17 cellular contexts compared by ENCODE assay signal in genomic region chr22:30247974-30248373, GRCh38. TPM values are rescaled to one million over a fixed set of nuclear protein-coding genes. Genes with fewer than 3 reads are reported as not detected.
DNase-seq lines count a peak whose midpoint lies in the region; ATAC-seq, FAIRE-seq and TF ChIP-seq lines count a peak whose summit lies in the region.
"Had no signal": no experiment of that assay in that cellular context is flagged by ENCODE, and none has a peak within 500 bp of the region (broad histone marks: within the 10 kb centered on the region; RNA-seq: fewer than 3 reads in every experiment).

No MANE protein-coding gene starts in this region.

- no peak overlapping the region for H2AFZ ChIP-seq in astrocyte (ENCODE audit: low read depth, low read length)

- CTCF ChIA-PET in HEK293 (lab: Yijun Ruan, JAX) = interaction anchor here (0.5 kb wide), 1 partner anchor 15 kb away, joined by 3 read pairs; no protein-coding TSS in a partner anchor

- H3K36me3 ChIP-seq in HEK293 (ENCODE audit: control insufficient read depth in 2 of 2, insufficient read depth in 1 of 2, low read length in 2 of 2) (peaks cover 0 to 18% of the 10 kb centered on the region in 2 experiments; a peak in 1 of 3 replicates), astrocyte (ENCODE audit: insufficient read depth, low read length) (peaks cover 13% of the 10 kb centered on the region)
- H3K36me3 ChIP-seq: thoracic aorta had no signal

- no peak overlapping the region for H3K27ac ChIP-seq in HEK293 (ENCODE audit: extremely low read depth, low read depth, low read length)
- H3K27ac ChIP-seq in astrocyte (ENCODE audit: low read depth, low read length) = peak overlapping the region; percentile 92
- H3K27ac ChIP-seq: 22Rv1, thoracic aorta had no signal

- H3K9me3 ChIP-seq in HEK293 (ENCODE audit: control insufficient read depth, insufficient read depth, low read depth, low read length) (no peaks in the 10 kb centered on the region), astrocyte (ENCODE audit: insufficient read depth, low read depth, low read length) (no peaks in the 10 kb centered on the region)
- H3K9me3 ChIP-seq: thoracic aorta had no signal

- H3K79me2 ChIP-seq in astrocyte (ENCODE audit: insufficient read depth, low read length) = peaks cover 54% of the 10 kb centered on the region

- H3K4me3 ChIP-seq in HEK293 (ENCODE audit: low read depth, low read length) (no peak overlapping the region), astrocyte (ENCODE audit: insufficient read depth, low read depth, low read length) (no peak overlapping the region)
- H3K4me3 ChIP-seq: thoracic aorta had no signal

- no peaks in the 10 kb centered on the region for H3K27me3 ChIP-seq in astrocyte (ENCODE audit: insufficient read depth, low read length)

- H4K20me1 ChIP-seq in astrocyte (ENCODE audit: insufficient read depth, low read length) = peaks cover 12% of the 10 kb centered on the region

- peak overlapping the region; percentile 100 for H3K9ac ChIP-seq in astrocyte (ENCODE audit: low read length)

- peak overlapping the region; percentile 100 for H3K4me2 ChIP-seq in astrocyte (ENCODE audit: low read length)

- no peaks in the 10 kb centered on the region for H3K9me3 Mint-ChIP-seq in T-helper 1 cell treated with Interleukin-12 subunit alpha and Interleukin-12 subunit beta and Interleukin-4 antibody, amounts not matched to agents 30 μg/mL and 1 μg/mL, for 36 hours
- H3K9me3 Mint-ChIP-seq in astrocyte (ENCODE audit: unreplicated experiment) = peaks cover 2% of the 10 kb centered on the region
- H3K9me3 Mint-ChIP-seq in nephron progenitor cell = no peaks in the 10 kb centered on the region

- POLR2A ChIA-PET in HEK293 (lab: Yijun Ruan, JAX) = no interaction called here

- no peak for FAIRE-seq in astrocyte (lab: Jason Lieb, UNC)
- FAIRE-seq: GM19239, kidney had no signal

- DNase-seq in T-helper 1 cell (no peak), astrocyte (ENCODE audit: low read depth) (no peak), nephron progenitor cell (no peak), islet precursor cell (no peak), NCI-H146 (lab: John Stamatoyannopoulos, UW) (no peak)
- DNase-seq: GF-D8, kidney, NCI-H1930, NCI-H69, T-helper 9 cell had no signal

- H3K27me3 Mint-ChIP-seq in T-helper 1 cell treated with Interleukin-12 subunit alpha and Interleukin-12 subunit beta and Interleukin-4 antibody, amounts not matched to agents 30 μg/mL and 1 μg/mL, for 36 hours (ENCODE audit: low read depth) = no peaks in the 10 kb centered on the region
- H3K27me3 Mint-ChIP-seq in astrocyte (ENCODE audit: low read depth, unreplicated experiment) (no peaks in the 10 kb centered on the region), nephron progenitor cell (ENCODE audit: low read depth, poor library complexity) (peaks cover 50% of the 10 kb centered on the region)

- H3K4me1 ChIP-seq in HEK293 (ENCODE audit: control insufficient read depth, insufficient read depth, low read length) (peaks cover 3% of the 10 kb centered on the region; the same call in 1 of the 2 replicates), astrocyte (ENCODE audit: insufficient read depth, low read length) (peaks cover 84% of the 10 kb centered on the region)

- H3K4me1 Mint-ChIP-seq in T-helper 1 cell treated with Interleukin-12 subunit alpha and Interleukin-12 subunit beta and Interleukin-4 antibody, amounts not matched to agents 30 μg/mL and 1 μg/mL, for 36 hours (ENCODE audit: low read depth) = peaks cover 52% of the 10 kb centered on the region
- H3K4me1 Mint-ChIP-seq in astrocyte (ENCODE audit: low read depth, unreplicated experiment) (peaks cover 56% of the 10 kb centered on the region), nephron progenitor cell (peaks cover 83% of the 10 kb centered on the region)

- peak overlapping the region; percentile 86 for H3K4me3 Mint-ChIP-seq in T-helper 1 cell treated with Interleukin-12 subunit alpha and Interleukin-12 subunit beta and Interleukin-4 antibody, amounts not matched to agents 30 μg/mL and 1 μg/mL, for 36 hours
- H3K4me3 Mint-ChIP-seq in astrocyte (ENCODE audit: unreplicated experiment) (peak overlapping the region; percentile 84), nephron progenitor cell (peak overlapping the region; percentile 12)

- peak overlapping the region; percentile 82 for H3K27ac Mint-ChIP-seq in T-helper 1 cell treated with Interleukin-12 subunit alpha and Interleukin-12 subunit beta and Interleukin-4 antibody, amounts not matched to agents 30 μg/mL and 1 μg/mL, for 36 hours
- H3K27ac Mint-ChIP-seq in astrocyte (ENCODE audit: unreplicated experiment) = peak overlapping the region; percentile 92
- H3K27ac Mint-ChIP-seq in nephron progenitor cell = no peak overlapping the region

- TF ChIP-seq CTCF in HEK293 (tag by site-specific recombination; IDR thresholded peaks at IDR 0.05) = no peak
- TF ChIP-seq CTCF in astrocyte (IDR thresholded peaks at IDR 0.05; ENCODE audit: insufficient read depth, low read depth, low read length) = no peak
- TF ChIP-seq CTCF in nephron progenitor cell (IDR thresholded peaks at IDR 0.05) = no peak

- peaks cover 24% of the 10 kb centered on the region for H3K36me3 Mint-ChIP-seq in T-helper 1 cell treated with Interleukin-12 subunit alpha and Interleukin-12 subunit beta and Interleukin-4 antibody, amounts not matched to agents 30 μg/mL and 1 μg/mL, for 36 hours (ENCODE audit: low read depth)
- peaks cover 10% of the 10 kb centered on the region for H3K36me3 Mint-ChIP-seq in astrocyte (ENCODE audit: low read depth, unreplicated experiment)
- no peaks in the 10 kb centered on the region for H3K36me3 Mint-ChIP-seq in nephron progenitor cell (ENCODE audit: low read depth)

- ATAC-seq in HG02571 (IDR thresholded peaks at IDR 0.05; ENCODE audit: unreplicated experiment) = no peak

TF ChIP-seq in HEK293, 187 proteins besides CTCF, POLR2A, EP300 and RAD21 (continues in another document):
- TF ChIP-seq HOXD13 (CRISPR knock-in tag; IDR thresholded peaks at IDR 0.05; ENCODE audit: borderline replicate concordance) (no peak), ZNF146 (tag by site-specific recombination; IDR thresholded peaks at IDR 0.05) (no peak), ZNF239 (tag by site-specific recombination; IDR thresholded peaks at IDR 0.05) (no peak), EGR2 (tag by site-specific recombination; IDR thresholded peaks at IDR 0.05; ENCODE audit: low read depth) (no peak), ZNF423 (tag by site-specific recombination; IDR thresholded peaks at IDR 0.05) (no peak), HIC1 (tag by site-specific recombination; IDR thresholded peaks at IDR 0.05) (peak; percentile 29; the same call in 1 of the 2 replicates), ZNF302 (tag by site-specific recombination; IDR thresholded peaks at IDR 0.05; ENCODE audit: low read depth) (no peak), ZNF174 (tag by site-specific recombination; IDR thresholded peaks at IDR 0.05) (no peak), ZSCAN16 (tag by site-specific recombination; IDR thresholded peaks at IDR 0.05) (no peak), KLF17 (tag by site-specific recombination; IDR thresholded peaks at IDR 0.05) (0 out of 2 replicates have a peak, but pooled peaks have one; percentile 28), MZF1 (tag by site-specific recombination; IDR thresholded peaks at IDR 0.05; ENCODE audit: borderline replicate concordance) (no peak)
- TF ChIP-seq, protein P1, sequence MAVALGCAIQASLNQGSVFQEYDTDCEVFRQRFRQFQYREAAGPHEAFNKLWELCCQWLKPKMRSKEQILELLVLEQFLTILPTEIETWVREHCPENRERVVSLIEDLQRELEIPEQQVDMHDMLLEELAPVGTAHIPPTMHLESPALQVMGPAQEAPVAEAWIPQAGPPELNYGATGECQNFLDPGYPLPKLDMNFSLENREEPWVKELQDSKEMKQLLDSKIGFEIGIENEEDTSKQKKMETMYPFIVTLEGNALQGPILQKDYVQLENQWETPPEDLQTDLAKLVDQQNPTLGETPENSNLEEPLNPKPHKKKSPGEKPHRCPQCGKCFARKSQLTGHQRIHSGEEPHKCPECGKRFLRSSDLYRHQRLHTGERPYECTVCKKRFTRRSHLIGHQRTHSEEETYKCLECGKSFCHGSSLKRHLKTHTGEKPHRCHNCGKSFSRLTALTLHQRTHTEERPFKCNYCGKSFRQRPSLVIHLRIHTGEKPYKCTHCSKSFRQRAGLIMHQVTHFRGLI (tag by site-specific recombination; IDR thresholded peaks at IDR 0.05) = no peak

RNA-seq across cellular contexts. Expression of gene LIF, which starts 1.4 kb away (rescaled TPM):
- 63.3 and 100 TPM in 2 replicates for total RNA-seq in astrocyte

RNA-seq across cellular contexts. Expression of gene OSM, which starts 18.7 kb away (rescaled TPM):
- not detected in 2 replicates for total RNA-seq in astrocyte
- total RNA-seq: epithelial cell of proximal tubule had no signal

RNA-seq across cellular contexts. Expression of gene CASTOR1, which starts 41.3 kb away (rescaled TPM):
- 15.2 and 16.2 TPM in 2 replicates for total RNA-seq in astrocyte

Comparison
In these comparisons a context has a peak if more than half of its experiments do, and no peak if none do; other contexts are left out.
1. H3K4me3 Mint-ChIP-seq: peak in every context shown above with its lines; median percentile 86 in T-helper 1 cell treated with Interleukin-12 subunit alpha and Interleukin-12 subunit beta and Interleukin-4 antibody, amounts not matched to agents 30 μg/mL and 1 μg/mL, for 36 hours; 84 in astrocyte; 12 in nephron progenitor cell.